ENCODE assay signal across 10 cellular contexts in genomic region chr3:152443212-152444023, GRCh38.
DNase-seq lines count a peak whose midpoint lies in the region; ATAC-seq lines count a peak whose summit lies in the region.
"Had no signal": no experiment of that assay in that cellular context is flagged by ENCODE, and none has a peak within 500 bp of the region (broad histone marks: within the 10 kb centered on the region; RNA-seq: fewer than 3 reads in every experiment).

No MANE protein-coding gene starts in this region.

- DNase-seq in activated CD8-positive, alpha-beta T cell treated with anti-CD3 and anti-CD28 coated beads, Interleukin-2, amount 10 ng/mL, durations not matched to agents 7 days and 5 days: no peak
- DNase-seq in left lobe of liver (ENCODE audit: low spot score): no peak
- no peak for DNase-seq in NCI-H345 treated with DMSO at 0.1 percent for 48 hours (lab: John Stamatoyannopoulos, UW; ENCODE audit: unreplicated experiment)
- DNase-seq: cortex of kidney; stimulated activated CD4-positive, alpha-beta T cell treated with anti-CD3 and anti-CD28 coated beads, Interleukin-15, amount 100 ng/mL, for 24 hours had no signal

- H3K36me3 ChIP-seq in ACC112 (ENCODE audit: insufficient read depth, low read length): peaks cover 3% of the 10 kb centered on the region

- no peak overlapping the region for H3K4me3 ChIP-seq in ACC112 (ENCODE audit: low read depth, low read length)

- H3K79me2 ChIP-seq in ACC112 (ENCODE audit: control insufficient read depth, insufficient read depth, low read length, unreplicated experiment): peaks cover 69% of the 10 kb centered on the region

- ATAC-seq in GM21723 (IDR thresholded peaks at IDR 0.05; ENCODE audit: unreplicated experiment) (peak; percentile 45), left lobe of liver (peak; percentile 33), GM19397 (IDR thresholded peaks at IDR 0.05; ENCODE audit: unreplicated experiment) (no peak), HG02759 (IDR thresholded peaks at IDR 0.05; ENCODE audit: unreplicated experiment) (no peak), HG03039 (IDR thresholded peaks at IDR 0.05; ENCODE audit: unreplicated experiment) (no peak)
- peak; percentile 52 for ATAC-seq in activated CD8-positive, alpha-beta T cell treated with anti-CD3 and anti-CD28 coated beads, Interleukin-2, amount 10 ng/mL, durations not matched to agents 7 days and 5 days

- POLR2A ChIA-PET in activated CD8-positive, alpha-beta T cell treated with anti-CD3 and anti-CD28 coated beads, Interleukin-2, amount 10 ng/mL, durations not matched to agents 7 days and 5 days (lab: Charles Lee): no interaction called here

- CTCF ChIA-PET in activated CD8-positive, alpha-beta T cell treated with anti-CD3 and anti-CD28 coated beads, Interleukin-2, amount 10 ng/mL, durations not matched to agents 7 days and 5 days (lab: Charles Lee): interaction anchor here (0.7 to 3.1 kb wide), 14 partner anchors 13 to 371 kb away, joined by 3 to 22 read pairs (median 4); no protein-coding TSS in a partner anchor

- H3K27me3 ChIP-seq in ACC112 (ENCODE audit: insufficient read depth, low read length): no peaks in the 10 kb centered on the region

- peak overlapping the region; percentile 41 for H3K27ac ChIP-seq in ACC112 (ENCODE audit: low read depth, low read length)

- peaks cover 53% of the 10 kb centered on the region for H3K36me3 Mint-ChIP-seq in activated CD8-positive, alpha-beta T cell treated with anti-CD3 and anti-CD28 coated beads, Interleukin-2, amount 10 ng/mL, durations not matched to agents 7 days and 5 days (ENCODE audit: low read depth)

- no peak overlapping the region for H3K4me3 Mint-ChIP-seq in activated CD8-positive, alpha-beta T cell treated with anti-CD3 and anti-CD28 coated beads, Interleukin-2, amount 10 ng/mL, durations not matched to agents 7 days and 5 days

- no peaks in the 10 kb centered on the region for H3K9me3 Mint-ChIP-seq in activated CD8-positive, alpha-beta T cell treated with anti-CD3 and anti-CD28 coated beads, Interleukin-2, amount 10 ng/mL, durations not matched to agents 7 days and 5 days (ENCODE audit: insufficient read depth)

- H3K4me1 Mint-ChIP-seq in activated CD8-positive, alpha-beta T cell treated with anti-CD3 and anti-CD28 coated beads, Interleukin-2, amount 10 ng/mL, durations not matched to agents 7 days and 5 days (ENCODE audit: low read depth): peaks cover 52% of the 10 kb centered on the region

- H3K27me3 Mint-ChIP-seq in activated CD8-positive, alpha-beta T cell treated with anti-CD3 and anti-CD28 coated beads, Interleukin-2, amount 10 ng/mL, durations not matched to agents 7 days and 5 days (ENCODE audit: low read depth): no peaks in the 10 kb centered on the region

- H3K4me1 ChIP-seq in ACC112 (ENCODE audit: control insufficient read depth, insufficient read depth, low read length, unreplicated experiment): peaks cover 26% of the 10 kb centered on the region

- peak overlapping the region; percentile 82 for H3K27ac Mint-ChIP-seq in activated CD8-positive, alpha-beta T cell treated with anti-CD3 and anti-CD28 coated beads, Interleukin-2, amount 10 ng/mL, durations not matched to agents 7 days and 5 days

- H2AFZ ChIP-seq in ACC112 (ENCODE audit: low read length, unreplicated experiment): no peak overlapping the region

Comparison
In these comparisons a context has a peak if more than half of its experiments do, and no peak if none do; other contexts are left out.
1. ATAC-seq: peak in GM21723 (single experiment), activated CD8-positive, alpha-beta T cell treated with anti-CD3 and anti-CD28 coated beads, Interleukin-2, amount 10 ng/mL, durations not matched to agents 7 days and 5 days (single experiment) and left lobe of liver (single experiment); none in GM19397 (single experiment), HG02759 (single experiment) and HG03039 (single experiment).